In the genomic region with DNA sequence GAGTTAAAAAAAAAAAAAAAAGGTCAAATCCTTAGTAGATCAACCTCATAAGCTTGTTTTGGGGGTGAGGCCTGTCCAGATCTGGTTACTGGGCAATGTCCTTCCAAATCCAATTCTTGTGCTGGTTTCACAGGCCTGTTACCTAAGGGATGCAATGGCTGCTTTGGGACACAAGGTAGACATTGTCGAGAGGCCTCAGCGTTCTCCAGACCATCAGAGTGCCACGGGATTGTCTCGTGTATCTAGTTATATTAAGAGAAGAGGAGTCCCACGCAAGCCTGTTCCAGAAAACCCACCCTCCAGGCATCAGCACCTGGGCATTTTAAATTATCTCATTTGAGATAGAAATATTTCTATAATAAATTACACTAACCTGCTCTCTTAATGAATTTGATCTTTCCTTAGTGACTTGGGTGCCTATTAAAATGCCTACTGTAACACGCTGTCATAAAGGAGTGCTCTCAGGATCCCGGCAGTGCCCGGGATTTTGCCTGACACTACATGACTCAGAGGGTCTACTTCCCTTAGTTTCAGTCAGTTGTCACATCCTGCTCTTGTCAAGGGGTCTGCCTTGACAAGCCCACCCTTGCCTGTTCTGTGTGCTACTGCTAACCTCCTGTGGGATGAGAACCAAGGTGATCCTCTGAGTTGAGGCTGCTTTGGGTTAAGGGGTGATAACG, we compare ENCODE assay signal across 17 cellular contexts.
DNase-seq lines count a peak whose midpoint lies in the region; ATAC-seq, FAIRE-seq and TF ChIP-seq lines count a peak whose summit lies in the region.
"Had no signal": no experiment of that assay in that cellular context is flagged by ENCODE, and none has a peak within 500 bp of the region (broad histone marks: within the 10 kb centered on the region; RNA-seq: fewer than 3 reads in every experiment).

No MANE protein-coding gene starts in this region.

- no peak overlapping the region for H3K4me3 Mint-ChIP-seq in activated CD8-positive, alpha-beta memory T cell treated with anti-CD3 and anti-CD28 coated beads, Interleukin-2, amount 10 ng/mL, durations not matched to agents 7 days and 5 days
- H3K4me3 Mint-ChIP-seq: activated naive CD4-positive, alpha-beta T cell treated with anti-CD3 and anti-CD28 coated beads for 36 hours; neural crest cell had no signal

- H3K36me3 ChIP-seq in left lung: no peaks in the 10 kb centered on the region
- H3K36me3 ChIP-seq: cardiac muscle cell, HAP-1 had no signal

- CTCF ChIA-PET in activated CD8-positive, alpha-beta memory T cell treated with anti-CD3 and anti-CD28 coated beads, Interleukin-2, amount 10 ng/mL, durations not matched to agents 7 days and 5 days (lab: Charles Lee): interaction anchor here (0.6 to 1.1 kb wide), 2 partner anchors 91 to 876 kb away, joined by 3 read pairs; no protein-coding TSS in a partner anchor

- H3K4me3 ChIP-seq in right cardiac atrium (ENCODE audit: low read length) (no peak overlapping the region), left lung (no peak overlapping the region)
- H3K4me3 ChIP-seq: cardiac muscle cell, HAP-1 had no signal

- no peak for TF ChIP-seq CTCF in left lung (IDR thresholded peaks at IDR 0.05)

- H3K9me3 Mint-ChIP-seq in activated CD8-positive, alpha-beta memory T cell treated with anti-CD3 and anti-CD28 coated beads, Interleukin-2, amount 10 ng/mL, durations not matched to agents 7 days and 5 days (ENCODE audit: low read depth): peaks cover 2% of the 10 kb centered on the region
- H3K9me3 Mint-ChIP-seq: activated naive CD4-positive, alpha-beta T cell treated with anti-CD3 and anti-CD28 coated beads for 36 hours; neural crest cell had no signal

- no peak for ATAC-seq in activated CD8-positive, alpha-beta memory T cell treated with anti-CD3 and anti-CD28 coated beads, Interleukin-2, amount 10 ng/mL, durations not matched to agents 7 days and 5 days
- ATAC-seq in right cardiac atrium: no peak
- ATAC-seq in GM21367 (IDR thresholded peaks at IDR 0.05; ENCODE audit: unreplicated experiment): no peak
- no peak for ATAC-seq in esophagus mucosa
- no peak for ATAC-seq in left lung

- no peaks in the 10 kb centered on the region for H3K27me3 Mint-ChIP-seq in activated CD8-positive, alpha-beta memory T cell treated with anti-CD3 and anti-CD28 coated beads, Interleukin-2, amount 10 ng/mL, durations not matched to agents 7 days and 5 days

- H3K4me1 Mint-ChIP-seq in activated CD8-positive, alpha-beta memory T cell treated with anti-CD3 and anti-CD28 coated beads, Interleukin-2, amount 10 ng/mL, durations not matched to agents 7 days and 5 days: peaks cover 53% of the 10 kb centered on the region

- WGBS in right cardiac atrium: 93% methylated on average over 9 of the region's 9 CpGs

- H3K4me1 ChIP-seq in right cardiac atrium (ENCODE audit: control insufficient read depth, insufficient read depth, low read length): peaks cover 7% of the 10 kb centered on the region
- peaks cover 0 to 15% of the 10 kb centered on the region in 2 donors for H3K4me1 ChIP-seq in left lung
- H3K4me1 ChIP-seq: HAP-1 had no signal

- peaks cover 12% of the 10 kb centered on the region for H3K36me3 Mint-ChIP-seq in activated CD8-positive, alpha-beta memory T cell treated with anti-CD3 and anti-CD28 coated beads, Interleukin-2, amount 10 ng/mL, durations not matched to agents 7 days and 5 days

- intact Hi-C loops in right cardiac atrium (cut with DNase I): no loop called here
- intact Hi-C loops in left lung (cut with DNase I): no loop called here

- no peak for DNase-seq in activated CD8-positive, alpha-beta memory T cell treated with anti-CD3 and anti-CD28 coated beads, Interleukin-2, amount 10 ng/mL, durations not matched to agents 7 days and 5 days
- no peak for DNase-seq in activated CD8-positive, alpha-beta memory T cell treated with anti-CD3 and anti-CD28 coated beads for 24 hours
- DNase-seq in RCC 7860 (ENCODE audit: low spot score) (peak; percentile 41), right cardiac atrium (no peak), ureter (ENCODE audit: low spot score) (peak; percentile 36), left lung (no peak)
- DNase-seq: activated CD4-positive, CD25-positive, alpha-beta regulatory T cell treated with anti-CD3 and anti-CD28 coated beads, Interleukin-2, amount 50 U/mL, for 72 hours; activated naive CD4-positive, alpha-beta T cell treated with anti-CD3 and anti-CD28 coated beads for 36 hours; NCI-H2029 treated with DMSO at 0.1 percent for 48 hours; OCI-M1 had no signal

- H3K27me3 ChIP-seq in right cardiac atrium (ENCODE audit: control insufficient read depth, insufficient read depth) (no peaks in the 10 kb centered on the region), left lung (no peaks in the 10 kb centered on the region)
- H3K27me3 ChIP-seq: cardiac muscle cell had no signal

- FAIRE-seq in RCC 7860 (lab: Jason Lieb, UNC): no peak
- FAIRE-seq: G401.6, GM12891 had no signal

- peak overlapping the region; percentile 64 for H3K27ac Mint-ChIP-seq in activated CD8-positive, alpha-beta memory T cell treated with anti-CD3 and anti-CD28 coated beads, Interleukin-2, amount 10 ng/mL, durations not matched to agents 7 days and 5 days
- H3K27ac Mint-ChIP-seq: activated naive CD4-positive, alpha-beta T cell treated with anti-CD3 and anti-CD28 coated beads for 36 hours had no signal

- peak overlapping the region; percentile 37 for H3K27ac ChIP-seq in right cardiac atrium (ENCODE audit: low read length)
- no peak overlapping the region for H3K27ac ChIP-seq in left lung
- H3K27ac ChIP-seq: cardiac muscle cell had no signal

- H3K9me3 ChIP-seq in right cardiac atrium (ENCODE audit: control insufficient read depth, low read length): no peaks in the 10 kb centered on the region
- no peaks in the 10 kb centered on the region for H3K9me3 ChIP-seq in left lung
- H3K9me3 ChIP-seq: HAP-1 had no signal

Comparison
In these comparisons a context has a peak if more than half of its experiments do, and no peak if none do; other contexts are left out.
1. DNase-seq: peak in RCC 7860 (single experiment) and ureter (single experiment); none in activated CD8-positive, alpha-beta memory T cell treated with anti-CD3 and anti-CD28 coated beads, Interleukin-2, amount 10 ng/mL, durations not matched to agents 7 days and 5 days (single experiment), activated CD8-positive, alpha-beta memory T cell treated with anti-CD3 and anti-CD28 coated beads for 24 hours (single experiment), right cardiac atrium (0 of 3) and left lung (0 of 2).